22 cellular contexts compared by ENCODE assay signal in the genomic region with DNA sequence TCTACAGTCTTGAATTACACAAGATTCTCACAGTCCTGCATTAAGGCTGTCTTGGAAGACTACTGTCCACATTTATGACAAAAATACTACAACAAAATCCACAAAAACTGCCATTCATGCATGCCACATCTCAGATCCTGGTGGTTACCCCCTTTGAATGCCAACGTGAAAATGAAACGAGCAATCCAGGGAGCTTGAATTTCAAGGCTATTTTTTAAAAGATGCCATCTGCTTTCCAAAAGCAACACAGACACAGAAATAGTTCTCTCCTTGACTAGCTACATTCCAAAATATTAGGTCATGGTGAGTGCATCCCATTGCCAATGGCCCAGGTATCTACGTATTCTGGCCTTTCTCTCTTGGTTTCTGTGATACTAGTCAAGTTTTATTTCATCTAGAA. TPM values are rescaled to one million over a fixed set of nuclear protein-coding genes. Genes with fewer than 3 reads are reported as not detected.
A peak's percentile ranks its signal among the peaks of the same experiment; 100 is the strongest.
DNase-seq lines count a peak whose midpoint lies in the region; ATAC-seq, FAIRE-seq and TF ChIP-seq lines count a peak whose summit lies in the region.
"Had no signal": no experiment of that assay in that cellular context is flagged by ENCODE, and none has a peak within 500 bp of the region (broad histone marks: within the 10 kb centered on the region; RNA-seq: fewer than 3 reads in every experiment).

No MANE protein-coding gene starts in this region.

- H3K79me2 ChIP-seq in osteoblast (ENCODE audit: insufficient read depth, low read length), result peaks cover 94% of the 10 kb centered on the region

- DNase-seq in AG08395 (ENCODE audit: low spot score) (peak; percentile 38), LHCN-M2 (ENCODE audit: low read depth) (peak; percentile 55), epithelial cell of prostate (ENCODE audit: low read depth, low spot score) (no peak), osteoblast (ENCODE audit: insufficient read length, low spot score, missing footprints) (no peak), Ammon's horn (ENCODE audit: low spot score) (no peak), 8988T (no peak), mucosa of descending colon (no peak), D721Med (ENCODE audit: insufficient read length, low spot score) (no peak)
- DNase-seq: activated CD4-positive, CD25-positive, alpha-beta regulatory T cell treated with anti-CD3 and anti-CD28 coated beads, Interleukin-2, amount 50 U/mL, for 72 hours; activated gamma-delta T cell treated with Interleukin-2 at 50 U/mL for 16 hours; anterior cingulate cortex; CD8-positive, alpha-beta memory T cell; GDM1; hippocampal formation; NCI-H1694 treated with DMSO at 0.1 percent for 48 hours; NCI-H524; SIG-M5; stimulated activated CD4-positive, alpha-beta T cell treated with anti-CD3 and anti-CD28 coated beads, Interleukin-15, amount 100 ng/mL, for 24 hours; stimulated activated naive CD4-positive, alpha-beta T cell treated with Interleukin-2 at 50 U/mL for 16 hours had no signal

- no peaks in the 10 kb centered on the region for H3K9me3 ChIP-seq in osteoblast (ENCODE audit: low read depth, low read length)
- H3K9me3 ChIP-seq in mucosa of descending colon, result no peaks in the 10 kb centered on the region

- H3K4me2 ChIP-seq in osteoblast (ENCODE audit: insufficient read depth, low read length), result peak overlapping the region; percentile 76

- TF ChIP-seq CTCF in osteoblast (IDR thresholded peaks at IDR 0.05; ENCODE audit: extremely low read depth, low read depth, low read length) (no peak), mucosa of descending colon (IDR thresholded peaks at IDR 0.05) (no peak), D721Med (IDR thresholded peaks at IDR 0.05; ENCODE audit: insufficient read depth, missing control alignments) (no peak)

- ATAC-seq in mucosa of descending colon, result no peak

- H3K27ac ChIP-seq in epithelial cell of prostate, result peak overlapping the region; percentile 65
- H3K27ac ChIP-seq in osteoblast (ENCODE audit: low read depth, low read length), result peak overlapping the region; percentile 77
- H3K27ac ChIP-seq: parathyroid adenoma had no signal

- no peak overlapping the region for H2AFZ ChIP-seq in osteoblast (ENCODE audit: low read length)
- H2AFZ ChIP-seq: parathyroid adenoma had no signal

- no peaks in the 10 kb centered on the region for H3K27me3 ChIP-seq in osteoblast (ENCODE audit: insufficient read depth, low read length)

- H3K4me3 ChIP-seq in osteoblast (ENCODE audit: insufficient read depth, low read length), result peak overlapping the region; percentile 29
- H3K4me3 ChIP-seq in mucosa of descending colon, result no peak overlapping the region

- intact Hi-C loops in mucosa of descending colon (cut with DNase I, micrococcal nuclease), result no loop called here

- H3K4me1 ChIP-seq in osteoblast (ENCODE audit: insufficient read depth, low read length) (peaks cover 69% of the 10 kb centered on the region), mucosa of descending colon (ENCODE audit: low read depth) (no peaks in the 10 kb centered on the region)

- peaks cover 13% of the 10 kb centered on the region for H4K20me1 ChIP-seq in osteoblast (ENCODE audit: insufficient read depth, low read length)

- FAIRE-seq in D721Med (lab: Jason Lieb, UNC), result no peak
- FAIRE-seq: GM12892, H1 had no signal

- H3K36me3 ChIP-seq in osteoblast (ENCODE audit: insufficient read depth, low read length), result peaks cover 11% of the 10 kb centered on the region
- H3K36me3 ChIP-seq in mucosa of descending colon (ENCODE audit: low read depth), result no peaks in the 10 kb centered on the region

RNA-seq across cellular contexts. Expression of a gene that starts 36.3 kb away (rescaled TPM):
- total RNA-seq in LHCN-M2 (2014; rRNA removed), result 25.0 and 28.5 TPM in 2 replicates
- polyA plus RNA-seq in LHCN-M2 (2012), result 18.9 TPM
- 24.5 and 27.9 TPM in 2 replicates for total RNA-seq in osteoblast
- total RNA-seq in mucosa of descending colon, result 10 to 100 TPM in 2 of 3 donors, 1 to 10 TPM in 1; 8.1 to 29.0 (median 13.5) TPM

Comparison
In these comparisons a context has a peak if more than half of its experiments do, and no peak if none do; other contexts are left out.
1. DNase-seq: peak in AG08395 (single experiment) and LHCN-M2 (single experiment); none in epithelial cell of prostate (single experiment), osteoblast (single experiment), Ammon's horn (single experiment), 8988T (single experiment), mucosa of descending colon (0 of 3) and D721Med (single experiment).